7 cellular contexts compared by ENCODE assay signal in genomic region chr2:235804676-235805075, GRCh38.
"Had no signal": no experiment of that assay in that cellular context is flagged by ENCODE, and none has a peak within 500 bp of the region (broad histone marks: within the 10 kb centered on the region; RNA-seq: fewer than 3 reads in every experiment).

No MANE protein-coding gene starts in this region.

- H3K9me3 Mint-ChIP-seq: HFFc6 had no signal

- H3K4me3 Mint-ChIP-seq: HFFc6 had no signal

- H3K9me3 ChIP-seq: HAP-1 had no signal

- H3K4me1 ChIP-seq: HAP-1 had no signal

- H3K27ac Mint-ChIP-seq: HFFc6 had no signal

- DNase-seq: GM23248, GOT3, H7, HFFc6, IMR-90 had no signal

- H3K27ac ChIP-seq: GM23248 had no signal

- ATAC-seq: HCT116 had no signal

- H3K9ac ChIP-seq: GM23248 had no signal

- H3K4me3 ChIP-seq: GM23248, HAP-1 had no signal
